17 cellular contexts compared by ENCODE assay signal in the genomic region with DNA sequence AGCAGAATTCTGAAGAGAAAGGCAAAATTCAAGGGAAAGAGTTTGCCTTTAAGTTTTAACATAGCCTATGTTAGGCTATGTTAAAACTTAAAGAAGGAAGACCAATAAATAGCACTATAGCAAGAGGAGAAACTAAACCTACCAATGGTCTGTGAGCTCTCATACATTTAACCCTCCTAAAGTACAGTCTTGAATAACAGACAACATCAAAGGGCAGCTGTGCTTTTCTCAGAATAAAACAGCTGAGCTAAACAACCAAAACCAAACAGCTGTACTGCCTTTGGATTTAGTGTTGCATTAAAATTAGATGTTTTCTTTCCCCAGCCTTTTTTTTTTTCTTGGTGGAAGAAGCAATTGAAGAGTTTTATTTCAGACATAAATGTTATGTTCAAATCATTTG.
"Had no signal": no experiment of that assay in that cellular context is flagged by ENCODE, and none has a peak within 500 bp of the region (broad histone marks: within the 10 kb centered on the region; RNA-seq: fewer than 3 reads in every experiment).

No MANE protein-coding gene starts in this region.

- H3K4me1 ChIP-seq: lower lobe of right lung, sigmoid colon had no signal

- H3K27me3 ChIP-seq: brain microvascular endothelial cell, ovary, sigmoid colon had no signal

- ATAC-seq: effector memory CD8-positive, alpha-beta T cell; lower lobe of right lung; stimulated activated memory B cell treated with anti-CD40 and anti-IgM and Interleukin-4, amounts not matched to agents 10 μg/mL and 1 μg/mL and 100 μg/mL, for 72 hours had no signal

- H3K36me3 ChIP-seq: brain microvascular endothelial cell, lower lobe of right lung, ovary, sigmoid colon had no signal

- H3K4me3 ChIP-seq: lower lobe of right lung, ovary, sigmoid colon had no signal

- DNase-seq: activated B cell treated with CpG ODN at 0.5 μM for 24 hours; activated CD4-positive, alpha-beta T cell treated with anti-CD3 and anti-CD28 coated beads, Interleukin-2, amount 10 ng/mL, durations not matched to agents 24 days and 14 days; activated CD8-positive, alpha-beta memory T cell treated with anti-CD3 and anti-CD28 coated beads for 24 hours; anterior cingulate cortex; brain microvascular endothelial cell; dermis blood vessel endothelial cell; effector memory CD8-positive, alpha-beta T cell; head of caudate nucleus; immature natural killer cell; lower lobe of right lung; midbrain; naive B cell; ovary; sigmoid colon; stimulated activated CD4-positive, alpha-beta T cell treated with anti-CD3 and anti-CD28 coated beads, Interleukin-2, amount 100 ng/mL, for 48 hours had no signal

- H3K27ac ChIP-seq: brain microvascular endothelial cell, epithelial cell of prostate, lower lobe of right lung, ovary, sigmoid colon had no signal
